Comparison of ENCODE assay signal across 8 cellular contexts in genomic region chr12:6850796-6851152, GRCh38. TPM values are rescaled to one million over a fixed set of nuclear protein-coding genes. Genes with fewer than 3 reads are reported as not detected.
DNase-seq lines count a peak whose midpoint lies in the region; ATAC-seq and TF ChIP-seq lines count a peak whose summit lies in the region.

No MANE protein-coding gene starts in this region.

- H3K79me2 ChIP-seq in HCT116 (ENCODE audit: insufficient read depth, low read length) = peaks cover 49% of the 10 kb centered on the region

- H3K36me3 ChIP-seq in HCT116 (ENCODE audit: control insufficient read depth in 1 of 2, insufficient read depth in 2 of 2, low read length in 2 of 2) = peaks cover 27 to 48% of the 10 kb centered on the region in 2 experiments; a peak in 3 of 4 replicates
- H3K36me3 ChIP-seq in left ventricle myocardium inferior = peaks cover 33% of the 10 kb centered on the region

- BruUV-seq in HCT116 (replicated peaks; lab: Mats Ljungman, UMichigan) = TSS peak; percentile 82

- RAD21 ChIA-PET in HCT116 (lab: Charles Lee; ENCODE audit: low non-redundant PET in 1 of 2, low total read pairs in 2 of 2, uncharacterized antibody in 2 of 2, unreplicated experiment in 2 of 2) = no interaction called here

- TF ChIP-seq CTCF in HCT116 (IDR thresholded peaks at IDR 0.05 in 2 of 3, conservative IDR thresholded peaks at IDR 0.05 in 1 of 3; ENCODE audit: borderline replicate concordance in 1 of 3, insufficient read depth in 1 of 3, low read depth in 2 of 3, low read length in 2 of 3) = no peak
- no peak for TF ChIP-seq CTCF in VCaP (conservative IDR thresholded peaks at IDR 0.05)
- TF ChIP-seq CTCF in left ventricle myocardium inferior (IDR thresholded peaks at IDR 0.05; ENCODE audit: borderline replicate concordance) = no peak

- no peak for TF ChIP-seq POLR2A in HCT116 (IDR thresholded peaks at IDR 0.05; ENCODE audit: borderline replicate concordance, extremely low read depth, insufficient read depth, insufficient read length)

- H3K9ac ChIP-seq in HCT116 (ENCODE audit: low read length) = peak overlapping the region; percentile 89

- H3K27ac ChIP-seq in HCT116 (ENCODE audit: low read depth, low read length) (peak overlapping the region; percentile 77), VCaP (peak overlapping the region; percentile 87), left ventricle myocardium inferior (replicated peaks) (peak overlapping the region; percentile 100), skin epidermis (peak overlapping the region in 9 of 21 experiments; percentile 47 to 97 (median 85))

- H3K4me2 ChIP-seq in HCT116 (ENCODE audit: low read length) = peak overlapping the region; percentile 100

- ATAC-seq in HCT116 = no peak

- H4K20me1 ChIP-seq in HCT116 (ENCODE audit: insufficient read depth) = no peaks in the 10 kb centered on the region

- H3K4me1 ChIP-seq in HCT116 (ENCODE audit: control insufficient read depth in 1 of 2, insufficient read depth in 2 of 2, low read length in 2 of 2) (peaks cover 15 to 31% of the 10 kb centered on the region in 2 experiments), left ventricle myocardium inferior (peaks cover 24% of the 10 kb centered on the region)

- POLR2A ChIA-PET in HCT116 (lab: Charles Lee) = interaction anchor here (0.9 to 8.9 kb wide), 13 partner anchors 10 to 316 kb away, joined by 3 to 186 read pairs (median 12); partner anchors contain the start of genes C12orf57, GAPDH, GNB3 and MLF2

- no peak overlapping the region for H2AFZ ChIP-seq in HCT116 (ENCODE audit: low read depth, low read length, poor library complexity, severe bottlenecking)

- H3K9me3 ChIP-seq in HCT116 (ENCODE audit: control insufficient read depth in 1 of 2, insufficient read depth in 1 of 2, low read depth in 1 of 2, low read length in 2 of 2) = no peaks in the 10 kb centered on the region
- H3K9me3 ChIP-seq in left ventricle myocardium inferior (replicated peaks) = no peaks in the 10 kb centered on the region

- TF ChIP-seq RAD21 in HCT116 (IDR thresholded peaks at IDR 0.05; ENCODE audit: low read depth) = no peak

- H3K27me3 ChIP-seq in HCT116 (ENCODE audit: insufficient read depth, low read length) (no peaks in the 10 kb centered on the region), left ventricle myocardium inferior (ENCODE audit: low read depth) (no peaks in the 10 kb centered on the region)

- no peak for DNase-seq in HCT116 (ENCODE audit: low read depth, low spot score)
- DNase-seq in left ventricle myocardium inferior = no peak
- DNase-seq in NCI-H1105 (lab: John Stamatoyannopoulos, UW) = no peak
- DNase-seq in NCI-H774 (lab: John Stamatoyannopoulos, UW) = no peak
- no peak for DNase-seq in GDM1 (lab: John Stamatoyannopoulos, UW)
- DNase-seq in NCI-H526 treated with DMSO at 0.1 percent for 48 hours (lab: John Stamatoyannopoulos, UW) = no peak

- no peaks in the 10 kb centered on the region for H3K9me2 ChIP-seq in HCT116 (ENCODE audit: insufficient read depth)

- H3K4me3 ChIP-seq in HCT116 (replicated peaks in 1 of 2; ENCODE audit: low read depth in 1 of 2, low read length in 2 of 2) (peak overlapping the region; percentile 67 to 94), left ventricle myocardium inferior (peak overlapping the region; percentile 91), skin epidermis (peak overlapping the region; percentile 51 to 81 (median 63))

- CTCF ChIA-PET in HCT116 (lab: Charles Lee) = interaction anchor here (1.4 to 3.4 kb wide), 6 partner anchors 17 to 97 kb away, joined by 5 to 38 read pairs (median 22); partner anchors contain the start of genes MLF2, P3H3 and SPSB2

- intact Hi-C loops in HCT116 (cut with micrococcal nuclease) = loop anchor here (5.0 kb wide), 1 partner anchor 243 kb away; the partner anchor contains the start of gene CHD4
- intact Hi-C loops in left ventricle myocardium inferior (cut with micrococcal nuclease) = no loop called here

TF ChIP-seq in HCT116, 20 proteins besides CTCF, POLR2A, EP300 and RAD21:
- no peak for TF ChIP-seq SRF (IDR thresholded peaks at IDR 0.05; ENCODE audit: low read depth)
- no peak for TF ChIP-seq ZNF274 (IDR thresholded peaks at IDR 0.05; ENCODE audit: low read depth, low read length)
- TF ChIP-seq JUND (IDR thresholded peaks at IDR 0.05) = no peak
- TF ChIP-seq MAX (IDR thresholded peaks at IDR 0.05) = no peak
- no peak for TF ChIP-seq EGR1 (IDR thresholded peaks at IDR 0.05; ENCODE audit: low read depth)

RNA-seq across cellular contexts. Expression of gene CDCA3, which starts 0.3 kb away (rescaled TPM):
- 63.0 TPM for total RNA-seq in HCT116 (2021; ENCODE audit: unreplicated experiment)
- 72.5 and 92.7 TPM in 2 replicates for polyA plus RNA-seq in HCT116 (2012)
- total RNA-seq in left ventricle myocardium inferior = 0.55 TPM

RNA-seq across cellular contexts. Expression of gene USP5, which starts 1.2 kb away (rescaled TPM):
- total RNA-seq in HCT116 (2021; ENCODE audit: unreplicated experiment) = 175 TPM
- polyA plus RNA-seq in HCT116 (2012) = 76.8 and 88.7 TPM in 2 replicates
- total RNA-seq in left ventricle myocardium inferior = 73.6 TPM

RNA-seq across cellular contexts. Expression of gene GNB3, which starts 10.0 kb away (rescaled TPM):
- 8.7 TPM for total RNA-seq in HCT116 (2021; ENCODE audit: unreplicated experiment)
- 8.5 and 9.8 TPM in 2 replicates for polyA plus RNA-seq in HCT116 (2012)
- 7.5 TPM for total RNA-seq in left ventricle myocardium inferior

RNA-seq across cellular contexts. Expression of gene TPI1, which starts 16.6 kb away (rescaled TPM):
- total RNA-seq in HCT116 (2021; ENCODE audit: unreplicated experiment) = 1,068 TPM
- polyA plus RNA-seq in HCT116 (2012) = 1,589 and 1,878 TPM in 2 replicates
- 753 TPM for total RNA-seq in left ventricle myocardium inferior

RNA-seq across cellular contexts. Expression of gene SPSB2, which starts 22.3 kb away (rescaled TPM):
- total RNA-seq in HCT116 (2021; ENCODE audit: unreplicated experiment) (10.0 TPM), left ventricle myocardium inferior (3.2 TPM)
- 7.6 and 9.8 TPM in 2 replicates for polyA plus RNA-seq in HCT116 (2012)

Comparison
In these comparisons a context has a peak if more than half of its experiments do, and no peak if none do; other contexts are left out.
1. RNA of gene CDCA3, which starts 0.3 kb away (total RNA-seq): 63.0 TPM in HCT116 (single experiment); 0.55 TPM in left ventricle myocardium inferior (single experiment); every median in the first group is over 10 times any median in the second.
2. Peak in every context shown above with its lines, with median percentiles within 50 percentile points of each other: H3K4me3 ChIP-seq.